In the genomic region with DNA sequence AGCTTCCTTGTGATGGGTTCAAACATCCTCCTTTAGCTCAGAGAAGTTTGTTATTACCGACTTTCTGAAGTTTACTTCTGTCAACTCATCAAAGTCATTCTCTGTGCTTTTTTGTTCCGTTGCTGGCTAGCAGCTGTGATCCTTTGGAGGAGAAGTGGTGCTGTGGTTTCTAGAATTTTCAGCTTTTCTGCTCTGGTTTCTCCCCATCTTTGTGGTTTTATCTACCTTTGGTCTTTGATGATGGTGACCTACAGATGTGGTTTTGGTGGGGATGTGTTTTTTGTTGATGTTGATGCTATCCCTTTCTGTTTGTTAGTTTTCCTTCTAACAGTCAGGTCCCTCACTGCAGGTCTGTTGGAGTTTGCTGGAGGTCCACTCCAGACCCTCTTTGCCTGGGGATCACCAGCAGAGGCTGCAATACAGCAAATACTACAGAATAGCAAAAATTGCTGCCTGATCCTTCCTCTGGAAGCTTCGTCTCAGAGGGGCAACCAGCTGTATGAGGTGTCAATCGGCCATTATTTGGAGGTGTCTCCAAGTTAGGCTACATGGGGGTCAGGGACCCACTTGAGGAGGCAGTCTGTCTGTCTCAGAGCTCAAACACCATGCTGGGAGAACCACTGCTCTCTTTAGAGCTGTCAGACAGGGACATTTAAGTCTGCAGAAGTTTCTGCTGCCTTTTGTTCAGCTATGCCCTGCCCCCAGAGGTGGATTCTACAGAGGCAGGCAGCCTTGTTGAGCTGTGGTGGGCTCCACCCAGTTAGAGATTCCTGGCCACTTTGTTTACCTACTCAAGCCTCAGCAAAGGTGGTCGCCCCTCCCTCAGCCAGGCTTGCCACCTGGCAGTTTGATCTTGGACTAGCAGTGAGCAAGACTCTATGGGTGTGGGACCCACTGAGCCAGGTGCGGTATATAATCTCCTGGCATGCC, we compare ENCODE assay signal across 13 cellular contexts. TPM values are rescaled to one million over a fixed set of nuclear protein-coding genes. Genes with fewer than 3 reads are reported as not detected.
DNase-seq lines count a peak whose midpoint lies in the region; TF ChIP-seq lines count a peak whose summit lies in the region.
"Not testable (repeated sequence)": the region's sequence is repeated elsewhere in the genome, so short reads cannot be mapped to it uniquely, and the experiment has no call there.
"Had no signal": no experiment of that assay in that cellular context is flagged by ENCODE, and none has a peak within 500 bp of the region (broad histone marks: within the 10 kb centered on the region; RNA-seq: fewer than 3 reads in every experiment).

No MANE protein-coding gene starts in this region.

- H3K4me3 Mint-ChIP-seq in T-helper 2 cell treated with Interferon-gamma antibody and Interleukin-4, amounts not matched to agents 5 μg/mL and 100 μg/mL, for 36 hours = peak overlapping the region; percentile 67
- not testable (repeated sequence) for H3K4me3 Mint-ChIP-seq in activated CD4-positive, alpha-beta memory T cell treated with anti-CD3 and anti-CD28 coated beads for 36 hours; activated T-cell treated with anti-CD3 and anti-CD28 coated beads, Interleukin-2, amount 50 U/mL, for 24 hours; activated naive CD4-positive, alpha-beta T cell treated with anti-CD3 and anti-CD28 coated beads for 36 hours

- H3K9ac ChIP-seq in BLaER1 treated with 17β-estradiol and CSF1 and Interleukin-3, amounts not matched to agents 10 nM and 100 nM = not testable (repeated sequence)
- peak overlapping the region; percentile 1; the same call in 1 of the 2 replicates for H3K9ac ChIP-seq in KMS-11

- H3K4me1 ChIP-seq in BLaER1 treated with 17β-estradiol and CSF1 and Interleukin-3, amounts not matched to agents 10 nM and 100 nM = peaks cover 0 to 21% (median 13%) of the 10 kb centered on the region in 10 experiments; a peak in 14 of 20 replicates
- peaks cover 60% of the 10 kb centered on the region for H3K4me1 ChIP-seq in KMS-11 (ENCODE audit: low read depth, poor library complexity, severe bottlenecking)

- not testable (repeated sequence) for H3K9me3 ChIP-seq in BLaER1 treated with 17β-estradiol and CSF1 and Interleukin-3, amounts not matched to agents 10 nM and 100 nM (replicated peaks in 1 of 11)

- H3K4me1 Mint-ChIP-seq in T-helper 2 cell treated with Interferon-gamma antibody and Interleukin-4, amounts not matched to agents 5 μg/mL and 100 μg/mL, for 36 hours (ENCODE audit: low read depth) = peaks cover 41% of the 10 kb centered on the region
- peaks cover 31% of the 10 kb centered on the region for H3K4me1 Mint-ChIP-seq in activated CD4-positive, alpha-beta memory T cell treated with anti-CD3 and anti-CD28 coated beads for 36 hours (ENCODE audit: low read depth)
- H3K4me1 Mint-ChIP-seq in activated T-cell treated with anti-CD3 and anti-CD28 coated beads, Interleukin-2, amount 50 U/mL, for 24 hours (ENCODE audit: low read depth) = peaks cover 35% of the 10 kb centered on the region
- H3K4me1 Mint-ChIP-seq in activated naive CD4-positive, alpha-beta T cell treated with anti-CD3 and anti-CD28 coated beads for 36 hours (ENCODE audit: low read depth) = peaks cover 37% of the 10 kb centered on the region

- not testable (repeated sequence) for H3K9me3 Mint-ChIP-seq in T-helper 2 cell treated with Interferon-gamma antibody and Interleukin-4, amounts not matched to agents 5 μg/mL and 100 μg/mL, for 36 hours; activated CD4-positive, alpha-beta memory T cell treated with anti-CD3 and anti-CD28 coated beads for 36 hours; activated T-cell treated with anti-CD3 and anti-CD28 coated beads, Interleukin-2, amount 50 U/mL, for 24 hours; activated naive CD4-positive, alpha-beta T cell treated with anti-CD3 and anti-CD28 coated beads for 36 hours

- POLR2A ChIA-PET in activated CD4-positive, alpha-beta memory T cell treated with anti-CD3 and anti-CD28 coated beads for 36 hours (lab: Charles Lee) = not testable (repeated sequence)

- H3K27me3 Mint-ChIP-seq in T-helper 2 cell treated with Interferon-gamma antibody and Interleukin-4, amounts not matched to agents 5 μg/mL and 100 μg/mL, for 36 hours (ENCODE audit: low read depth) = peaks cover 18% of the 10 kb centered on the region
- not testable (repeated sequence) for H3K27me3 Mint-ChIP-seq in activated CD4-positive, alpha-beta memory T cell treated with anti-CD3 and anti-CD28 coated beads for 36 hours; activated T-cell treated with anti-CD3 and anti-CD28 coated beads, Interleukin-2, amount 50 U/mL, for 24 hours; activated naive CD4-positive, alpha-beta T cell treated with anti-CD3 and anti-CD28 coated beads for 36 hours (ENCODE audit: low read depth)

- CTCF ChIA-PET in activated CD4-positive, alpha-beta memory T cell treated with anti-CD3 and anti-CD28 coated beads for 36 hours (lab: Charles Lee) = interaction anchor here (0.7 to 1.2 kb wide), 4 partner anchors 152 to 307 kb away, joined by 3 to 4 read pairs (median 4); no protein-coding TSS in a partner anchor
- CTCF ChIA-PET in activated naive CD4-positive, alpha-beta T cell treated with anti-CD3 and anti-CD28 coated beads for 36 hours (lab: Charles Lee) = not testable (repeated sequence)

- not testable (repeated sequence) for H3K27me3 ChIP-seq in BLaER1 treated with 17β-estradiol and CSF1 and Interleukin-3, amounts not matched to agents 10 nM and 100 nM; KMS-11 (ENCODE audit: insufficient read depth, low read depth)

- DNase-seq in T-helper 2 cell treated with Interferon-gamma antibody and Interleukin-4, amounts not matched to agents 5 μg/mL and 100 μg/mL, for 36 hours (ENCODE audit: low spot score) = peak; percentile 29
- peak; percentile 13 for DNase-seq in activated CD4-positive, alpha-beta memory T cell treated with anti-CD3 and anti-CD28 coated beads for 36 hours
- not testable (repeated sequence) for DNase-seq in activated T-cell treated with anti-CD3 and anti-CD28 coated beads, Interleukin-2, amount 50 U/mL, for 24 hours
- peak; percentile 11 for DNase-seq in activated naive CD4-positive, alpha-beta T cell treated with anti-CD3 and anti-CD28 coated beads for 36 hours
- peak; percentile 16 for DNase-seq in effector CD4-positive, alpha-beta T cell
- peak in 2 of 3 donors; percentile 1 to 2 for DNase-seq in stimulated activated CD4-positive, alpha-beta T cell treated with anti-CD3 and anti-CD28 coated beads, TNF-alpha, amount 100 ng/mL, for 1 hour (ENCODE audit: low read depth in 3 of 3, low spot score in 1 of 3)

- H3K79me2 ChIP-seq in KMS-11 (ENCODE audit: insufficient read depth, low read depth) = not testable (repeated sequence)

- H3K36me3 Mint-ChIP-seq in T-helper 2 cell treated with Interferon-gamma antibody and Interleukin-4, amounts not matched to agents 5 μg/mL and 100 μg/mL, for 36 hours (ENCODE audit: low read depth); activated CD4-positive, alpha-beta memory T cell treated with anti-CD3 and anti-CD28 coated beads for 36 hours; activated T-cell treated with anti-CD3 and anti-CD28 coated beads, Interleukin-2, amount 50 U/mL, for 24 hours (ENCODE audit: low read depth); activated naive CD4-positive, alpha-beta T cell treated with anti-CD3 and anti-CD28 coated beads for 36 hours (ENCODE audit: low read depth): not testable (repeated sequence)

- not testable (repeated sequence) for H4K20me1 ChIP-seq in BLaER1 treated with 17β-estradiol and CSF1 and Interleukin-3, amounts not matched to agents 10 nM and 100 nM; KMS-11 (ENCODE audit: insufficient read depth)

- H3K27ac Mint-ChIP-seq in T-helper 2 cell treated with Interferon-gamma antibody and Interleukin-4, amounts not matched to agents 5 μg/mL and 100 μg/mL, for 36 hours = peak overlapping the region; percentile 68
- peak overlapping the region; percentile 52 for H3K27ac Mint-ChIP-seq in activated CD4-positive, alpha-beta memory T cell treated with anti-CD3 and anti-CD28 coated beads for 36 hours
- peak overlapping the region; percentile 47 for H3K27ac Mint-ChIP-seq in activated T-cell treated with anti-CD3 and anti-CD28 coated beads, Interleukin-2, amount 50 U/mL, for 24 hours
- peak overlapping the region; percentile 3 for H3K27ac Mint-ChIP-seq in activated naive CD4-positive, alpha-beta T cell treated with anti-CD3 and anti-CD28 coated beads for 36 hours

- not testable (repeated sequence) for H3K27ac ChIP-seq in BLaER1 treated with 17β-estradiol and CSF1 and Interleukin-3, amounts not matched to agents 10 nM and 100 nM
- H3K27ac ChIP-seq in KMS-11 = peak overlapping the region; percentile 76

- intact Hi-C loops in activated CD4-positive, alpha-beta memory T cell treated with anti-CD3 and anti-CD28 coated beads for 36 hours (cut with micrococcal nuclease) = loop anchor here (1.0 to 5.0 kb wide), 2 partner anchors 31 to 337 kb away; no protein-coding TSS in a partner anchor
- intact Hi-C loops in activated naive CD4-positive, alpha-beta T cell treated with anti-CD3 and anti-CD28 coated beads for 36 hours (cut with micrococcal nuclease) = not testable (repeated sequence)

- not testable (repeated sequence) for TF ChIP-seq CTCF in KMS-11 (conservative IDR thresholded peaks at IDR 0.05; ENCODE audit: low read depth, low read length)

- H3K4me3 ChIP-seq in BLaER1 treated with 17β-estradiol and CSF1 and Interleukin-3, amounts not matched to agents 10 nM and 100 nM; KMS-11 (IDR thresholded peaks at IDR 0.05; ENCODE audit: insufficient read depth, low read depth, low read length): not testable (repeated sequence)

- H3K4me2 ChIP-seq in BLaER1 treated with 17β-estradiol and CSF1 and Interleukin-3, amounts not matched to agents 10 nM and 100 nM = peak overlapping the region in 8 of 11 experiments; percentile 5 to 56 (median 32); a peak in 15 of 22 replicates
- H3K4me2 ChIP-seq in KMS-11 = peak overlapping the region; percentile 97

- H3K36me3 ChIP-seq in BLaER1 treated with 17β-estradiol and CSF1 and Interleukin-3, amounts not matched to agents 10 nM and 100 nM; KMS-11 (ENCODE audit: insufficient read depth): not testable (repeated sequence)

- peak overlapping the region; percentile 2; the same call in 1 of the 2 replicates for H2AFZ ChIP-seq in KMS-11 (ENCODE audit: low read depth)

RNA-seq across cellular contexts. Expression of a gene that starts 20.4 kb away (rescaled TPM):
- total RNA-seq in activated CD4-positive, alpha-beta memory T cell treated with anti-CD3 and anti-CD28 coated beads for 36 hours = not detected
- not detected for total RNA-seq in activated naive CD4-positive, alpha-beta T cell treated with anti-CD3 and anti-CD28 coated beads for 36 hours
- total RNA-seq: A172, HT1080, IMR-90, LHCN-M2, PC-9 had no signal

Comparison
In these comparisons a context has a peak if more than half of its experiments do, and no peak if none do; other contexts are left out.
1. H3K27ac Mint-ChIP-seq: peak in every context shown above with its lines; median percentile 68 in T-helper 2 cell treated with Interferon-gamma antibody and Interleukin-4, amounts not matched to agents 5 μg/mL and 100 μg/mL, for 36 hours; 52 in activated CD4-positive, alpha-beta memory T cell treated with anti-CD3 and anti-CD28 coated beads for 36 hours; 47 in activated T-cell treated with anti-CD3 and anti-CD28 coated beads, Interleukin-2, amount 50 U/mL, for 24 hours; 3 in activated naive CD4-positive, alpha-beta T cell treated with anti-CD3 and anti-CD28 coated beads for 36 hours.